In genomic region chr10:17058093-17058492, GRCh38 we compare ENCODE assay signal across 23 cellular contexts.
A peak's percentile ranks its signal among the peaks of the same experiment; 100 is the strongest.
DNase-seq lines count a peak whose midpoint lies in the region; ATAC-seq, FAIRE-seq and TF ChIP-seq lines count a peak whose summit lies in the region.
"Had no signal": no experiment of that assay in that cellular context is flagged by ENCODE, and none has a peak within 500 bp of the region (broad histone marks: within the 10 kb centered on the region; RNA-seq: fewer than 3 reads in every experiment).

No MANE protein-coding gene starts in this region.

- H3K4me3 Mint-ChIP-seq in astrocyte (ENCODE audit: unreplicated experiment), result no peak overlapping the region
- H3K4me3 Mint-ChIP-seq in mesothelial cell of epicardium, result no peak overlapping the region
- H3K4me3 Mint-ChIP-seq: B cell; CD4-positive, CD25-positive, alpha-beta regulatory T cell; CD8-positive, alpha-beta T cell had no signal

- TF ChIP-seq POLR2A in heart left ventricle (IDR thresholded peaks at IDR 0.05), result no peak

- POLR2A ChIA-PET in HEK293 (lab: Yijun Ruan, JAX), result no interaction called here

- H3K27me3 ChIP-seq in astrocyte (ENCODE audit: insufficient read depth, low read length) (no peaks in the 10 kb centered on the region), heart left ventricle (no peaks in the 10 kb centered on the region)
- H3K27me3 ChIP-seq: BLaER1 had no signal

- H3K27me3 Mint-ChIP-seq in astrocyte (ENCODE audit: low read depth, unreplicated experiment), result no peaks in the 10 kb centered on the region
- H3K27me3 Mint-ChIP-seq in mesothelial cell of epicardium (ENCODE audit: low read depth), result no peaks in the 10 kb centered on the region
- H3K27me3 Mint-ChIP-seq: B cell; CD4-positive, CD25-positive, alpha-beta regulatory T cell had no signal

- no peak overlapping the region for H2AFZ ChIP-seq in astrocyte (ENCODE audit: low read depth, low read length)
- H2AFZ ChIP-seq: GM23248 had no signal

- no peaks in the 10 kb centered on the region for H3K79me2 ChIP-seq in astrocyte (ENCODE audit: insufficient read depth, low read length)

- H3K36me3 ChIP-seq in HEK293 (ENCODE audit: control insufficient read depth in 2 of 2, insufficient read depth in 1 of 2, low read length in 2 of 2), result no peaks in the 10 kb centered on the region
- H3K36me3 ChIP-seq in astrocyte (ENCODE audit: insufficient read depth, low read length), result no peaks in the 10 kb centered on the region
- H3K36me3 ChIP-seq in heart left ventricle, result no peaks in the 10 kb centered on the region
- H3K36me3 ChIP-seq: BLaER1 had no signal

- H3K4me3 ChIP-seq in HEK293 (ENCODE audit: low read depth, low read length) (no peak overlapping the region), astrocyte (ENCODE audit: insufficient read depth, low read depth, low read length) (no peak overlapping the region), heart left ventricle (no peak overlapping the region)
- H3K4me3 ChIP-seq: BLaER1, GM12878, GM23248 had no signal

- peaks cover 4% of the 10 kb centered on the region for H3K9me3 Mint-ChIP-seq in astrocyte (ENCODE audit: unreplicated experiment)
- H3K9me3 Mint-ChIP-seq in mesothelial cell of epicardium, result peaks cover 5% of the 10 kb centered on the region
- H3K9me3 Mint-ChIP-seq: CD4-positive, CD25-positive, alpha-beta regulatory T cell; CD8-positive, alpha-beta T cell had no signal

- peaks cover 53% of the 10 kb centered on the region for H3K4me1 Mint-ChIP-seq in astrocyte (ENCODE audit: low read depth, unreplicated experiment)
- H3K4me1 Mint-ChIP-seq in mesothelial cell of epicardium, result peaks cover 49% of the 10 kb centered on the region
- H3K4me1 Mint-ChIP-seq: B cell had no signal

- intact Hi-C loops in heart left ventricle (cut with DNase I), result no loop called here

- H3K4me2 ChIP-seq in astrocyte (ENCODE audit: low read length), result no peak overlapping the region
- H3K4me2 ChIP-seq: BLaER1 had no signal

- CTCF ChIA-PET in HEK293 (lab: Yijun Ruan, JAX), result interaction anchor here (0.7 kb wide), 1 partner anchor 228 kb away, joined by 5 read pairs; no protein-coding TSS in a partner anchor

- TF ChIP-seq CTCF in HEK293 (tag by site-specific recombination; IDR thresholded peaks at IDR 0.05) (no peak), astrocyte (IDR thresholded peaks at IDR 0.05; ENCODE audit: insufficient read depth, low read depth, low read length) (no peak), mesothelial cell of epicardium (IDR thresholded peaks at IDR 0.05; ENCODE audit: unreplicated experiment) (no peak), heart left ventricle (IDR thresholded peaks at IDR 0.05) (no peak)

- H3K36me3 Mint-ChIP-seq in astrocyte (ENCODE audit: low read depth, unreplicated experiment), result no peaks in the 10 kb centered on the region
- H3K36me3 Mint-ChIP-seq in mesothelial cell of epicardium, result peaks cover 7% of the 10 kb centered on the region

- DNase-seq in astrocyte (ENCODE audit: low read depth) (no peak), mesothelial cell of epicardium (ENCODE audit: low spot score in 2 of 2, unreplicated experiment in 2 of 2) (no peak), NCI-H1092 (lab: John Stamatoyannopoulos, UW) (no peak), heart left ventricle (no peak)
- DNase-seq: CD4-positive, CD25-positive, alpha-beta regulatory T cell; CD8-positive, alpha-beta T cell; DMS 273 treated with DMSO at 0.1 percent for 48 hours; DMS79; EL; GDM1; GM23248; H7; HCEC 1CT had no signal

- FAIRE-seq in astrocyte (lab: Jason Lieb, UNC), result peak; percentile 32
- FAIRE-seq: D721Med, GM12878, GM19239, H1 had no signal

- no peak overlapping the region for H3K9ac ChIP-seq in astrocyte (ENCODE audit: low read length)
- H3K9ac ChIP-seq: BLaER1 had no signal

- H3K4me1 ChIP-seq in HEK293 (ENCODE audit: control insufficient read depth, insufficient read depth, low read length), result peaks cover 20% of the 10 kb centered on the region
- peaks cover 34% of the 10 kb centered on the region for H3K4me1 ChIP-seq in astrocyte (ENCODE audit: insufficient read depth, low read length)
- H3K4me1 ChIP-seq in heart left ventricle, result peaks cover 0 to 25% (median 7%) of the 10 kb centered on the region in 12 donors
- H3K4me1 ChIP-seq: BLaER1 had no signal

- WGBS in heart left ventricle, 4 donors, result 95 to 97% (median 97%) methylated on average over 3 of the region's 3 CpGs

- no peaks in the 10 kb centered on the region for H3K9me3 ChIP-seq in HEK293 (ENCODE audit: control insufficient read depth, insufficient read depth, low read depth, low read length)
- H3K9me3 ChIP-seq in astrocyte (ENCODE audit: insufficient read depth, low read depth, low read length), result no peaks in the 10 kb centered on the region
- no peaks in the 10 kb centered on the region for H3K9me3 ChIP-seq in heart left ventricle
- H3K9me3 ChIP-seq: BLaER1 had no signal

- H3K27ac Mint-ChIP-seq in astrocyte (ENCODE audit: unreplicated experiment) (no peak overlapping the region), mesothelial cell of epicardium (peak overlapping the region; percentile 43)
- H3K27ac Mint-ChIP-seq: B cell; CD4-positive, CD25-positive, alpha-beta regulatory T cell; CD8-positive, alpha-beta T cell had no signal

- H4K20me1 ChIP-seq in astrocyte (ENCODE audit: insufficient read depth, low read length), result no peaks in the 10 kb centered on the region
- H4K20me1 ChIP-seq: BLaER1 had no signal

- H3K27ac ChIP-seq in HEK293 (ENCODE audit: extremely low read depth, low read depth, low read length) (no peak overlapping the region), astrocyte (ENCODE audit: low read depth, low read length) (peak overlapping the region; percentile 69), heart left ventricle (no peak overlapping the region)
- H3K27ac ChIP-seq: 22Rv1, BLaER1, C4-2B had no signal

- ATAC-seq in heart left ventricle (no peak), HG03521 (IDR thresholded peaks at IDR 0.05; ENCODE audit: unreplicated experiment) (no peak)
- ATAC-seq: CD8-positive, alpha-beta T cell; GM12878 had no signal

TF ChIP-seq in HEK293, 187 proteins besides CTCF, POLR2A, EP300 and RAD21:
- TF ChIP-seq ZBTB10 (tag by site-specific recombination; IDR thresholded peaks at IDR 0.05), result no peak
- peak; percentile 94 for TF ChIP-seq ZNF510 (tag by site-specific recombination; IDR thresholded peaks at IDR 0.05; ENCODE audit: insufficient replicate concordance)
- TF ChIP-seq ZBTB26 (tag by site-specific recombination; optimal IDR thresholded peaks at IDR 0.05), result no peak
- TF ChIP-seq ZNF621 (tag by site-specific recombination; IDR thresholded peaks at IDR 0.05), result no peak
- no peak for TF ChIP-seq ZNF26 (tag by site-specific recombination; IDR thresholded peaks at IDR 0.05)
- TF ChIP-seq ZNF48 (tag by site-specific recombination; IDR thresholded peaks at IDR 0.05), result no peak
- TF ChIP-seq ZNF121 (tag by site-specific recombination; IDR thresholded peaks at IDR 0.05), result no peak
